In genomic region chrX:6599230-6599629, GRCh38 we compare ENCODE assay signal across 9 cellular contexts.
"Had no signal": no experiment of that assay in that cellular context is flagged by ENCODE, and none has a peak within 500 bp of the region (broad histone marks: within the 10 kb centered on the region; RNA-seq: fewer than 3 reads in every experiment).

No MANE protein-coding gene starts in this region.

- ATAC-seq: HCT116, K562 had no signal

- H3K4me3 ChIP-seq: GM23248, HAP-1, K562 had no signal

- DNase-seq: GM23248, GOT3, H7, HFFc6, IMR-90 had no signal

- H3K9me3 ChIP-seq: HAP-1 had no signal

- H3K4me1 ChIP-seq: HAP-1 had no signal

- H3K36me3 ChIP-seq: HAP-1 had no signal

- FAIRE-seq: K562 had no signal

- H3K9ac ChIP-seq: GM23248 had no signal

- H3K27ac ChIP-seq: GM23248, HL-60 had no signal

- H2AFZ ChIP-seq: GM23248 had no signal
